Comparison of ENCODE assay signal across 34 cellular contexts in genomic region chr2:241478166-241478565, GRCh38.
"Had no signal": no experiment of that assay in that cellular context is flagged by ENCODE, and none has a peak within 500 bp of the region (broad histone marks: within the 10 kb centered on the region; RNA-seq: fewer than 3 reads in every experiment).

No MANE protein-coding gene starts in this region.

- H3K27ac ChIP-seq: KMS-11 had no signal

- H3K4me3 ChIP-seq: MG63 had no signal

- H3K27me3 ChIP-seq: MG63 had no signal

- H3K9me3 ChIP-seq: MG63 had no signal

- DNase-seq: Karpas-422, Kasumi-1, KG1, MG63, MM.1S, MV-4-11, NCI-H1048, NCI-H1092, NCI-H1092 treated with DMSO at 0.1 percent for 48 hours, NCI-H1105, NCI-H1105 treated with DMSO at 0.1 percent for 48 hours, NCI-H1417, NCI-H1417 treated with DMSO at 0.1 percent for 48 hours, NCI-H1436, NCI-H1436 treated with DMSO at 0.1 percent for 48 hours, NCI-H146, NCI-H1694, NCI-H1694 treated with DMSO at 0.1 percent for 48 hours, NCI-H187, NCI-H187 treated with DMSO at 0.1 percent for 48 hours, NCI-H1930, NCI-H2029, NCI-H2029 treated with DMSO at 0.1 percent for 48 hours, NCI-H2081, NCI-H2081 treated with DMSO at 0.1 percent for 48 hours, NCI-H2107, NCI-H2171, NCI-H2171 treated with DMSO at 0.1 percent for 48 hours, NCI-H2227 treated with DMSO at 0.1 percent for 48 hours, NCI-H226, NCI-H345, NCI-H446, NCI-H446 treated with DMSO at 0.1 percent for 48 hours had no signal
